ENCODE assay signal across 27 cellular contexts in the genomic region with DNA sequence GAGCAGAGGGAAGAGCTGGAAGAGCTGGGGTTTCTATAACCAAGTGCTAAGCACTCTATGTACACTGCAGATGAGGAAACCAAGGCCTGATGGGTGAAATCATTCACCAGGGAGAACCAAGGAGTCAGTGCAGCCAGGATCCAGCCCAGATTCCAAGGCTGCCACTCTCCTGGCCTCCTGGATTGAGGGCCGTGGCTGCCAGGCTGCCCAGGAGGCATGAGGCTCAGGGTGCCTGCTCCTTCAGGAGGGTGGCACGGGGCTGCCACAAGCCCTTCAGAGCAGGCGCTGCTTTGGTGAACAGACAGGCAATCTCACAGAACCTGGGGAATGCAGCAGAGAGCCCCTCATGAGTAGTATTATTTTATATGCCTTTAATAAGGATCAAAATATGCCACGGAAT.
"Had no signal": no experiment of that assay in that cellular context is flagged by ENCODE, and none has a peak within 500 bp of the region (broad histone marks: within the 10 kb centered on the region; RNA-seq: fewer than 3 reads in every experiment).

No MANE protein-coding gene starts in this region.

- H3K36me3 ChIP-seq: adrenal gland, SJCRH30, WERI-Rb-1 had no signal

- H3K9me3 ChIP-seq: adrenal gland, SJCRH30 had no signal

- H3K4me3 ChIP-seq: adrenal gland, SJCRH30, SK-N-MC had no signal

- H3K4me1 Mint-ChIP-seq: activated CD4-positive, alpha-beta memory T cell treated with anti-CD3 and anti-CD28 coated beads, Interleukin-2, amount 10 ng/mL, durations not matched to agents 7 days and 5 days; activated CD8-positive, alpha-beta memory T cell treated with anti-CD3 and anti-CD28 coated beads, Interleukin-2, amount 10 ng/mL, durations not matched to agents 7 days and 5 days had no signal

- H3K27me3 ChIP-seq: adrenal gland had no signal

- H3K27ac Mint-ChIP-seq: activated CD4-positive, alpha-beta memory T cell treated with anti-CD3 and anti-CD28 coated beads, Interleukin-2, amount 10 ng/mL, durations not matched to agents 7 days and 5 days; activated CD8-positive, alpha-beta memory T cell treated with anti-CD3 and anti-CD28 coated beads, Interleukin-2, amount 10 ng/mL, durations not matched to agents 7 days and 5 days; brain had no signal

- H3K27me3 Mint-ChIP-seq: activated CD4-positive, alpha-beta memory T cell treated with anti-CD3 and anti-CD28 coated beads, Interleukin-2, amount 10 ng/mL, durations not matched to agents 7 days and 5 days; activated CD8-positive, alpha-beta memory T cell treated with anti-CD3 and anti-CD28 coated beads, Interleukin-2, amount 10 ng/mL, durations not matched to agents 7 days and 5 days had no signal

- H3K4me1 ChIP-seq: adrenal gland, SJCRH30 had no signal

- ATAC-seq: activated CD8-positive, alpha-beta memory T cell treated with anti-CD3 and anti-CD28 coated beads, Interleukin-2, amount 10 ng/mL, durations not matched to agents 7 days and 5 days; Panc1 had no signal

- H3K36me3 Mint-ChIP-seq: activated CD8-positive, alpha-beta memory T cell treated with anti-CD3 and anti-CD28 coated beads, Interleukin-2, amount 10 ng/mL, durations not matched to agents 7 days and 5 days; brain had no signal

- H3K4me3 Mint-ChIP-seq: activated CD4-positive, alpha-beta memory T cell treated with anti-CD3 and anti-CD28 coated beads, Interleukin-2, amount 10 ng/mL, durations not matched to agents 7 days and 5 days; activated CD8-positive, alpha-beta memory T cell treated with anti-CD3 and anti-CD28 coated beads, Interleukin-2, amount 10 ng/mL, durations not matched to agents 7 days and 5 days; brain had no signal

- H3K27ac ChIP-seq: adrenal gland, KMS-11, SJCRH30, SK-N-MC, WERI-Rb-1 had no signal

- DNase-seq: activated CD4-positive, alpha-beta T cell treated with anti-CD3 and anti-CD28 coated beads for 1 hour; activated CD4-positive, alpha-beta T cell treated with anti-CD3 and anti-CD28 coated beads for 48 hours; activated CD4-positive, CD25-positive, alpha-beta regulatory T cell; activated CD8-positive, alpha-beta memory T cell treated with anti-CD3 and anti-CD28 coated beads for 24 hours; activated CD8-positive, alpha-beta memory T cell treated with anti-CD3 and anti-CD28 coated beads, Interleukin-2, amount 10 ng/mL, durations not matched to agents 7 days and 5 days; activated CD8-positive, alpha-beta memory T cell treated with anti-CD3 and anti-CD28 coated beads, Interleukin-2, amount 50 U/mL, for 48 hours; activated effector memory CD4-positive, alpha-beta T cell treated with anti-CD3 and anti-CD28 coated beads, Interleukin-2, amount 50 U/mL, for 16 hours; activated naive CD4-positive, alpha-beta T cell; activated naive CD4-positive, alpha-beta T cell treated with anti-CD3 and anti-CD28 coated beads, Interleukin-2, amount 50 U/mL, for 16 hours; activated T-cell treated with anti-CD3 and anti-CD28 coated beads, Interleukin-2, amount 50 U/mL, for 48 hours; central memory CD4-positive, alpha-beta T cell; NCI-H1105; NCI-H1417 treated with DMSO at 0.1 percent for 48 hours; NCI-H187 treated with DMSO at 0.1 percent for 48 hours; NCI-H2081; NCI-H226; NCI-H524 treated with DMSO at 0.1 percent for 48 hours; SHP77; SJCRH30; T1000; WERI-Rb-1 had no signal

- H3K9me3 Mint-ChIP-seq: activated CD4-positive, alpha-beta memory T cell treated with anti-CD3 and anti-CD28 coated beads, Interleukin-2, amount 10 ng/mL, durations not matched to agents 7 days and 5 days had no signal
